13 cellular contexts compared by ENCODE assay signal in the genomic region with DNA sequence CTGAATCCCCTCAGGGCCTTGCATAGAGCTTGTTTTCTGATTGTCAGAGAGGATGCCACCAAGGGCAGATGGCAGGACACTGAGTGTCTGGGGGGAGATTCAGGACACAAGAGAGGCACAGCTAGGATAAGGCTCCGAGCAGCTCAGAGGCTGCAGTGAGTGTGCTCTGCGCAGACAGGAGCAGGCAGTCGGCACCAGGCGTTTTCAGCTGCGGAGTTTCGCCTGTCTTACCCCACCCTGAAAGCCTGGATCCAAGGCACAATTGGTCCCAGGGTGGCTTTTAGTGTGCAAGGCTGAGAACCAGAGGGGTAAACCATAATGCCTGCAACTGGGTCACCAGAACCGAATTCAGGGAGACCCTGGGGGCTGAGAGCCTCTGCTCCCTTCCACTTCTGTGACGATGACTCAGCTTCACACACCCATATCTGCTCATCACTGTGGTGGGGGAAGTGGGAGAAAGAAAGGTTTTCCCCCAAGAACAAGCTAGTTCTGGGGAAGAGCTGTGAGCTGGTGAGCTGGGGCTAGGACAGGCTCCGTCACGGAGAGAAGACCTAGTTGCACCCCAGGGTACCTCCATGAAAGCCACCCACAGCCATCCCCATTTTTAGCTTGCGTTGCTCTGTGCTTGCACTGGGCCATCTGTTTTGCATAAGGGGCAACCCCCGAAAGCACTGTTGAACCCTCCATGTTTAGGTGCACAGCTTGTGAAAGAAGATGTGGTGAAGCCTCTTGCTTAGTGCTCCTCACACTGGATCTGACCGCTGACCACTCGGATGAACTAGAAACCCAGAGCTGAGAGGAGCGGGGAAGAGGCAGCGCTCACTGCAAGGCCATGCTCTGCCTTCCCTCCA.
DNase-seq lines count a peak whose midpoint lies in the region; ATAC-seq, FAIRE-seq and TF ChIP-seq lines count a peak whose summit lies in the region.
"Had no signal": no experiment of that assay in that cellular context is flagged by ENCODE, and none has a peak within 500 bp of the region (broad histone marks: within the 10 kb centered on the region; RNA-seq: fewer than 3 reads in every experiment).

No MANE protein-coding gene starts in this region.

- intact Hi-C loops in esophagus muscularis mucosa (cut with DNase I), result no loop called here

- H3K9me2 ChIP-seq in Loucy (replicated peaks; ENCODE audit: low read depth, low read length), result no peaks in the 10 kb centered on the region

- H3K9ac ChIP-seq in Loucy (ENCODE audit: low read depth, low read length, poor library complexity, severe bottlenecking), result no peak overlapping the region

- H3K4me1 ChIP-seq in Loucy (ENCODE audit: insufficient read depth, low read length, poor library complexity, severe bottlenecking), result no peaks in the 10 kb centered on the region
- H3K4me1 ChIP-seq in esophagus muscularis mucosa, result peaks cover 9 to 20% (median 17%) of the 10 kb centered on the region in 4 donors

- DNase-seq in superior temporal gyrus (ENCODE audit: extremely low spot score) (peak; percentile 32), esophagus muscularis mucosa (ENCODE audit: extremely low spot score) (no peak), RCC 7860 (ENCODE audit: low spot score) (no peak)
- DNase-seq: activated CD4-positive, alpha-beta T cell treated with anti-CD3 and anti-CD28 coated beads for 48 hours; effector memory CD8-positive, alpha-beta T cell; left lung; natural killer cell had no signal

- no peaks in the 10 kb centered on the region for H4K20me1 ChIP-seq in Loucy (ENCODE audit: insufficient read depth, low read length, poor library complexity, severe bottlenecking)

- no peak for FAIRE-seq in RCC 7860 (lab: Jason Lieb, UNC)

- H3K27me3 ChIP-seq in Loucy (ENCODE audit: insufficient read depth, low read length, poor library complexity, severe bottlenecking) (no peaks in the 10 kb centered on the region), esophagus muscularis mucosa (no peaks in the 10 kb centered on the region)

- H3F3A ChIP-seq in Loucy (ENCODE audit: low read depth), result no peaks in the 10 kb centered on the region

- no peaks in the 10 kb centered on the region for H3K79me2 ChIP-seq in Loucy (ENCODE audit: insufficient read depth, low read length)

- no peak overlapping the region for H3K4me2 ChIP-seq in Loucy (ENCODE audit: low read depth, low read length, poor library complexity, severe bottlenecking)

- TF ChIP-seq EP300 in esophagus muscularis mucosa (IDR thresholded peaks at IDR 0.05), result no peak

- H3K36me3 ChIP-seq in Loucy (ENCODE audit: insufficient read depth, low read length), result no peaks in the 10 kb centered on the region
- no peaks in the 10 kb centered on the region for H3K36me3 ChIP-seq in esophagus muscularis mucosa
- H3K36me3 ChIP-seq: left lung, thoracic aorta had no signal

- TF ChIP-seq POLR2A in esophagus muscularis mucosa (IDR thresholded peaks at IDR 0.05; ENCODE audit: low read depth), result no peak

- H3K4me3 ChIP-seq in Loucy (ENCODE audit: low read length, poor library complexity, severe bottlenecking) (no peak overlapping the region), esophagus muscularis mucosa (no peak overlapping the region)
- H3K4me3 ChIP-seq: left lung, thoracic aorta had no signal

- ATAC-seq in GM19025 (IDR thresholded peaks at IDR 0.05; ENCODE audit: low read depth, unreplicated experiment) (peak; percentile 83), HG02763 (IDR thresholded peaks at IDR 0.05; ENCODE audit: unreplicated experiment) (peak; percentile 69), GM21528 (IDR thresholded peaks at IDR 0.05; ENCODE audit: low FRiP score, unreplicated experiment) (no peak)
- ATAC-seq: activated T-helper 17 cell treated with anti-CD3 and anti-CD28 coated beads, Interleukin-2, amount 50 U/mL, for 72 hours; effector memory CD8-positive, alpha-beta T cell; left lung; natural killer cell had no signal

- H3K27ac ChIP-seq in esophagus muscularis mucosa (replicated peaks in 1 of 4), result no peak overlapping the region
- H3K27ac ChIP-seq: left lung, thoracic aorta had no signal

- TF ChIP-seq CTCF in Loucy (conservative IDR thresholded peaks at IDR 0.05; ENCODE audit: low read length) (no peak), esophagus muscularis mucosa (IDR thresholded peaks at IDR 0.05) (no peak)

- H2AFZ ChIP-seq in Loucy (ENCODE audit: low read length), result peak overlapping the region; percentile 20; the same call in 1 of the 2 replicates

- H3K9me3 ChIP-seq in Loucy (ENCODE audit: insufficient read depth, low read depth, low read length) (no peaks in the 10 kb centered on the region), esophagus muscularis mucosa (peaks cover 0 to 24% (median 4%) of the 10 kb centered on the region in 4 donors)

- 87% methylated on average over 11 of the region's 16 CpGs for WGBS in esophagus muscularis mucosa
